1 cellular context compared by ENCODE assay signal in the genomic region with DNA sequence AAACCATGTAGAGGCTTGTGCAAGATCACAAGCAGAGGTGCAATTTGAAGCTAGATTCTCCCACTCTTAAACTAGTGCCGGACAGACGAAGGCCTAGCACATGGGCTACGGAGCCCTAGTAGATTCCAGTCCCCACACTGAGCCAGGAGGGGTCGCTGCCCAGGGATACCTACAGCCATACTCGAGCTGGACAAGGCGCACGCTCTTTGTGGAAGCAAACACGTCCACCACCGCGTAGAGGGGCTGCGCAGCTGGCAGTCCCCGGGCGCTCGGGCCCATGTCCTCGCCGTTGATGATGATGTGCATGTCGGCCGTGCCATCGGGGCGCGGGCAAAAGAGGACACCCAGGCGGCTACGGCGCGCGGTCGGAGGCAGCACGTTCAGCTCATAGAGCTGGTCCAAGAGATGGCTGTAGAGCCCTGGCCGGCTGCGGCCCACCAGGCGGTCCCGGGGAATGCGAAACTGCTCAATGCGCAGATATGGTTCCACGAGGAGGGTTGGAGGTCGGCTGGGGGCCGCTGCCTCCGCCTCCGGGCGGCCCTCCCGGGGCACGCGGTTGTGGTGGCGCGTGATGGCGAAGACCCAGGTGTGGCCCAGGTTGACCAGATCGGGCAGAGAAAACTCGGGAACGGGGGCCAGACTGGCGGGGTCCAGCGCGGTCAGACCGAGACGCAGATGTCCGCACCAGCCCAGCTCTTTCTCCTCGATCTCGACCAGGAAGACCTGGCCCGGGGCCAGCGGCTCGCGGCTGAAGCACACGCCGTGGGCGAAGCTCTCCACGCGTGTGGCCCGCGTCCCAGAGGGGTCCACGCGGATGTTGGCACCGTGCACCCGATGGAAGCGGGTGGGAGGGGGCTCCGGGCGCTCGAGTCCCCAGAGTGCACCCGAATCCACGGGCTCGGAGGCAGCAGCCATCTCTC.
A peak's percentile ranks its signal among the peaks of the same experiment; 100 is the strongest.
TF ChIP-seq lines count a peak whose summit lies in the region.

No MANE protein-coding gene starts in this region.

TF ChIP-seq in HepG2, 621 proteins besides CTCF, POLR2A, EP300 and RAD21 (continued from another document and continues in another):
- TF ChIP-seq ZNF747 (CRISPR knock-in tag; IDR thresholded peaks at IDR 0.05; ENCODE audit: borderline replicate concordance), result no peak; the same call in 1 of the 2 replicates
- TF ChIP-seq ATF5 (CRISPR knock-in tag; IDR thresholded peaks at IDR 0.05; ENCODE audit: low read depth), result no peak
- TF ChIP-seq ZBTB40 (IDR thresholded peaks at IDR 0.05), result no peak
- TF ChIP-seq ZBTB40 (CRISPR knock-in tag; IDR thresholded peaks at IDR 0.05), result no peak; the same call in 1 of the 2 replicates
- TF ChIP-seq KDM5A (IDR thresholded peaks at IDR 0.05; ENCODE audit: borderline replicate concordance, low read length), result no peak
- peak; percentile 22; the same call in 1 of the 2 replicates for TF ChIP-seq NFE2 (CRISPR knock-in tag; IDR thresholded peaks at IDR 0.05)
- TF ChIP-seq, protein P1, sequence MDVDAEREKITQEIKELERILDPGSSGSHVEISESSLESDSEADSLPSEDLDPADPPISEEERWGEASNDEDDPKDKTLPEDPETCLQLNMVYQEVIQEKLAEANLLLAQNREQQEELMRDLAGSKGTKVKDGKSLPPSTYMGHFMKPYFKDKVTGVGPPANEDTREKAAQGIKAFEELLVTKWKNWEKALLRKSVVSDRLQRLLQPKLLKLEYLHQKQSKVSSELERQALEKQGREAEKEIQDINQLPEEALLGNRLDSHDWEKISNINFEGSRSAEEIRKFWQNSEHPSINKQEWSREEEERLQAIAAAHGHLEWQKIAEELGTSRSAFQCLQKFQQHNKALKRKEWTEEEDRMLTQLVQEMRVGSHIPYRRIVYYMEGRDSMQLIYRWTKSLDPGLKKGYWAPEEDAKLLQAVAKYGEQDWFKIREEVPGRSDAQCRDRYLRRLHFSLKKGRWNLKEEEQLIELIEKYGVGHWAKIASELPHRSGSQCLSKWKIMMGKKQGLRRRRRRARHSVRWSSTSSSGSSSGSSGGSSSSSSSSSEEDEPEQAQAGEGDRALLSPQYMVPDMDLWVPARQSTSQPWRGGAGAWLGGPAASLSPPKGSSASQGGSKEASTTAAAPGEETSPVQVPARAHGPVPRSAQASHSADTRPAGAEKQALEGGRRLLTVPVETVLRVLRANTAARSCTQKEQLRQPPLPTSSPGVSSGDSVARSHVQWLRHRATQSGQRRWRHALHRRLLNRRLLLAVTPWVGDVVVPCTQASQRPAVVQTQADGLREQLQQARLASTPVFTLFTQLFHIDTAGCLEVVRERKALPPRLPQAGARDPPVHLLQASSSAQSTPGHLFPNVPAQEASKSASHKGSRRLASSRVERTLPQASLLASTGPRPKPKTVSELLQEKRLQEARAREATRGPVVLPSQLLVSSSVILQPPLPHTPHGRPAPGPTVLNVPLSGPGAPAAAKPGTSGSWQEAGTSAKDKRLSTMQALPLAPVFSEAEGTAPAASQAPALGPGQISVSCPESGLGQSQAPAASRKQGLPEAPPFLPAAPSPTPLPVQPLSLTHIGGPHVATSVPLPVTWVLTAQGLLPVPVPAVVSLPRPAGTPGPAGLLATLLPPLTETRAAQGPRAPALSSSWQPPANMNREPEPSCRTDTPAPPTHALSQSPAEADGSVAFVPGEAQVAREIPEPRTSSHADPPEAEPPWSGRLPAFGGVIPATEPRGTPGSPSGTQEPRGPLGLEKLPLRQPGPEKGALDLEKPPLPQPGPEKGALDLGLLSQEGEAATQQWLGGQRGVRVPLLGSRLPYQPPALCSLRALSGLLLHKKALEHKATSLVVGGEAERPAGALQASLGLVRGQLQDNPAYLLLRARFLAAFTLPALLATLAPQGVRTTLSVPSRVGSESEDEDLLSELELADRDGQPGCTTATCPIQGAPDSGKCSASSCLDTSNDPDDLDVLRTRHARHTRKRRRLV (CRISPR knock-in tag; IDR thresholded peaks at IDR 0.05), result peak; percentile 35
- no peak for TF ChIP-seq ZFP41 (CRISPR knock-in tag; IDR thresholded peaks at IDR 0.05; ENCODE audit: borderline replicate concordance)
- TF ChIP-seq GTF3A (CRISPR knock-in tag; conservative IDR thresholded peaks at IDR 0.05), result no peak
- TF ChIP-seq ZNF709 (CRISPR knock-in tag; IDR thresholded peaks at IDR 0.05), result no peak; the same call in none of the 2 replicates
- TF ChIP-seq, protein P2, sequence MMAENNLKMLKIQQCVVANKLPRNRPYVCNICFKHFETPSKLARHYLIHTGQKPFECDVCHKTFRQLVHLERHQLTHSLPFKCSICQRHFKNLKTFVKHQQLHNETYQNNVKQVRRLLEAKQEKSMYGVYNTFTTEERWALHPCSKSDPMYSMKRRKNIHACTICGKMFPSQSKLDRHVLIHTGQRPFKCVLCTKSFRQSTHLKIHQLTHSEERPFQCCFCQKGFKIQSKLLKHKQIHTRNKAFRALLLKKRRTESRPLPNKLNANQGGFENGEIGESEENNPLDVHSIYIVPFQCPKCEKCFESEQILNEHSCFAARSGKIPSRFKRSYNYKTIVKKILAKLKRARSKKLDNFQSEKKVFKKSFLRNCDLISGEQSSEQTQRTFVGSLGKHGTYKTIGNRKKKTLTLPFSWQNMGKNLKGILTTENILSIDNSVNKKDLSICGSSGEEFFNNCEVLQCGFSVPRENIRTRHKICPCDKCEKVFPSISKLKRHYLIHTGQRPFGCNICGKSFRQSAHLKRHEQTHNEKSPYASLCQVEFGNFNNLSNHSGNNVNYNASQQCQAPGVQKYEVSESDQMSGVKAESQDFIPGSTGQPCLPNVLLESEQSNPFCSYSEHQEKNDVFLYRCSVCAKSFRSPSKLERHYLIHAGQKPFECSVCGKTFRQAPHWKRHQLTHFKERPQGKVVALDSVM (CRISPR knock-in tag; IDR thresholded peaks at IDR 0.05), result 0 out of 2 replicates have a peak, but pooled peaks have one; percentile 7
- TF ChIP-seq, protein P3, sequence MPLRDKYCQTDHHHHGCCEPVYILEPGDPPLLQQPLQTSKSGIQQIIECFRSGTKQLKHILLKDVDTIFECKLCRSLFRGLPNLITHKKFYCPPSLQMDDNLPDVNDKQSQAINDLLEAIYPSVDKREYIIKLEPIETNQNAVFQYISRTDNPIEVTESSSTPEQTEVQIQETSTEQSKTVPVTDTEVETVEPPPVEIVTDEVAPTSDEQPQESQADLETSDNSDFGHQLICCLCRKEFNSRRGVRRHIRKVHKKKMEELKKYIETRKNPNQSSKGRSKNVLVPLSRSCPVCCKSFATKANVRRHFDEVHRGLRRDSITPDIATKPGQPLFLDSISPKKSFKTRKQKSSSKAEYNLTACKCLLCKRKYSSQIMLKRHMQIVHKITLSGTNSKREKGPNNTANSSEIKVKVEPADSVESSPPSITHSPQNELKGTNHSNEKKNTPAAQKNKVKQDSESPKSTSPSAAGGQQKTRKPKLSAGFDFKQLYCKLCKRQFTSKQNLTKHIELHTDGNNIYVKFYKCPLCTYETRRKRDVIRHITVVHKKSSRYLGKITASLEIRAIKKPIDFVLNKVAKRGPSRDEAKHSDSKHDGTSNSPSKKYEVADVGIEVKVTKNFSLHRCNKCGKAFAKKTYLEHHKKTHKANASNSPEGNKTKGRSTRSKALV (CRISPR knock-in tag; IDR thresholded peaks at IDR 0.05), result no peak; the same call in 1 of the 2 replicates
- TF ChIP-seq MIXL1 (CRISPR knock-in tag; IDR thresholded peaks at IDR 0.05), result peak; percentile 51; the same call in 1 of the 2 replicates
- TF ChIP-seq SP1 (IDR thresholded peaks at IDR 0.05), result no peak
- peak; percentile 54 for TF ChIP-seq SP1 (CRISPR knock-in tag; IDR thresholded peaks at IDR 0.05)
- TF ChIP-seq ZNF546 (CRISPR knock-in tag; conservative IDR thresholded peaks at IDR 0.05), result peak; percentile 23; the same call in 1 of the 2 replicates
- TF ChIP-seq, protein P4, sequence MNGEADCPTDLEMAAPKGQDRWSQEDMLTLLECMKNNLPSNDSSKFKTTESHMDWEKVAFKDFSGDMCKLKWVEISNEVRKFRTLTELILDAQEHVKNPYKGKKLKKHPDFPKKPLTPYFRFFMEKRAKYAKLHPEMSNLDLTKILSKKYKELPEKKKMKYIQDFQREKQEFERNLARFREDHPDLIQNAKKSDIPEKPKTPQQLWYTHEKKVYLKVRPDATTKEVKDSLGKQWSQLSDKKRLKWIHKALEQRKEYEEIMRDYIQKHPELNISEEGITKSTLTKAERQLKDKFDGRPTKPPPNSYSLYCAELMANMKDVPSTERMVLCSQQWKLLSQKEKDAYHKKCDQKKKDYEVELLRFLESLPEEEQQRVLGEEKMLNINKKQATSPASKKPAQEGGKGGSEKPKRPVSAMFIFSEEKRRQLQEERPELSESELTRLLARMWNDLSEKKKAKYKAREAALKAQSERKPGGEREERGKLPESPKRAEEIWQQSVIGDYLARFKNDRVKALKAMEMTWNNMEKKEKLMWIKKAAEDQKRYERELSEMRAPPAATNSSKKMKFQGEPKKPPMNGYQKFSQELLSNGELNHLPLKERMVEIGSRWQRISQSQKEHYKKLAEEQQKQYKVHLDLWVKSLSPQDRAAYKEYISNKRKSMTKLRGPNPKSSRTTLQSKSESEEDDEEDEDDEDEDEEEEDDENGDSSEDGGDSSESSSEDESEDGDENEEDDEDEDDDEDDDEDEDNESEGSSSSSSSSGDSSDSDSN (CRISPR knock-in tag; IDR thresholded peaks at IDR 0.05), result peak; percentile 65
- TF ChIP-seq ATF3 (CRISPR knock-in tag; IDR thresholded peaks at IDR 0.05), result peak; percentile 2; the same call in 1 of the 2 replicates
- 0 out of 2 replicates have a peak, but pooled peaks have one; percentile 20 for TF ChIP-seq FOXC1 (CRISPR knock-in tag; IDR thresholded peaks at IDR 0.05; ENCODE audit: borderline replicate concordance)
- TF ChIP-seq, protein P5, sequence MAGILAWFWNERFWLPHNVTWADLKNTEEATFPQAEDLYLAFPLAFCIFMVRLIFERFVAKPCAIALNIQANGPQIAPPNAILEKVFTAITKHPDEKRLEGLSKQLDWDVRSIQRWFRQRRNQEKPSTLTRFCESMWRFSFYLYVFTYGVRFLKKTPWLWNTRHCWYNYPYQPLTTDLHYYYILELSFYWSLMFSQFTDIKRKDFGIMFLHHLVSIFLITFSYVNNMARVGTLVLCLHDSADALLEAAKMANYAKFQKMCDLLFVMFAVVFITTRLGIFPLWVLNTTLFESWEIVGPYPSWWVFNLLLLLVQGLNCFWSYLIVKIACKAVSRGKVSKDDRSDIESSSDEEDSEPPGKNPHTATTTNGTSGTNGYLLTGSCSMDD (CRISPR knock-in tag; IDR thresholded peaks at IDR 0.05), result no peak
- peak; percentile 46; the same call in 1 of the 2 replicates for TF ChIP-seq ZNF724P (CRISPR knock-in tag; IDR thresholded peaks at IDR 0.05; ENCODE audit: borderline replicate concordance)
- no peak; the same call in 1 of the 2 replicates for TF ChIP-seq TOPORS (CRISPR knock-in tag; IDR thresholded peaks at IDR 0.05)
